11 cellular contexts compared by ENCODE assay signal in genomic region chr21:33377221-33377620, GRCh38.
"Had no signal": no experiment of that assay in that cellular context is flagged by ENCODE, and none has a peak within 500 bp of the region (broad histone marks: within the 10 kb centered on the region; RNA-seq: fewer than 3 reads in every experiment).

No MANE protein-coding gene starts in this region.

- H3K27ac ChIP-seq: colonic mucosa, esophagus squamous epithelium, left ventricle myocardium inferior, right lobe of liver had no signal

- H3K36me3 ChIP-seq: colonic mucosa, esophagus squamous epithelium, left ventricle myocardium inferior, right lobe of liver had no signal

- DNase-seq: activated CD4-positive, alpha-beta T cell treated with anti-CD3 and anti-CD28 coated beads, Interleukin-2, amount 50 U/mL, for 4 hours; activated CD4-positive, CD25-positive, alpha-beta regulatory T cell treated with anti-CD3 and anti-CD28 coated beads, Interleukin-2, amount 50 U/mL, for 72 hours; activated naive CD4-positive, alpha-beta T cell treated with anti-CD3 and anti-CD28 coated beads, Interleukin-2, amount 10 ng/mL, durations not matched to agents 7 days and 5 days; amniotic stem cell; colonic mucosa; esophagus squamous epithelium; glutamatergic neuron; left ventricle myocardium inferior; mesendoderm had no signal

- H3K27ac Mint-ChIP-seq: activated naive CD4-positive, alpha-beta T cell treated with anti-CD3 and anti-CD28 coated beads, Interleukin-2, amount 10 ng/mL, durations not matched to agents 7 days and 5 days; activated T-helper 17 cell treated with anti-CD3 and anti-CD28 coated beads, Interleukin-2, amount 50 U/mL, for 72 hours had no signal

- ATAC-seq: activated T-helper 17 cell treated with anti-CD3 and anti-CD28 coated beads, Interleukin-2, amount 50 U/mL, for 72 hours; right lobe of liver had no signal

- H3K4me3 ChIP-seq: colonic mucosa, esophagus squamous epithelium, left ventricle myocardium inferior, right lobe of liver had no signal

- H3K9me3 ChIP-seq: colonic mucosa, esophagus squamous epithelium, left ventricle myocardium inferior, right lobe of liver had no signal

- H3K9me3 Mint-ChIP-seq: activated naive CD4-positive, alpha-beta T cell treated with anti-CD3 and anti-CD28 coated beads, Interleukin-2, amount 10 ng/mL, durations not matched to agents 7 days and 5 days; activated T-helper 17 cell treated with anti-CD3 and anti-CD28 coated beads, Interleukin-2, amount 50 U/mL, for 72 hours had no signal

- H3K4me3 Mint-ChIP-seq: activated naive CD4-positive, alpha-beta T cell treated with anti-CD3 and anti-CD28 coated beads, Interleukin-2, amount 10 ng/mL, durations not matched to agents 7 days and 5 days; activated T-helper 17 cell treated with anti-CD3 and anti-CD28 coated beads, Interleukin-2, amount 50 U/mL, for 72 hours had no signal

- H3K27me3 Mint-ChIP-seq: activated T-helper 17 cell treated with anti-CD3 and anti-CD28 coated beads, Interleukin-2, amount 50 U/mL, for 72 hours had no signal

- H3K4me1 ChIP-seq: right lobe of liver had no signal

- H3K27me3 ChIP-seq: colonic mucosa, esophagus squamous epithelium, right lobe of liver had no signal
